In genomic region chr15:43488790-43489585, GRCh38 we compare ENCODE assay signal across 1 cellular context.
TF ChIP-seq lines count a peak whose summit lies in the region.

No MANE protein-coding gene starts in this region.

TF ChIP-seq in GM23338, 12 proteins besides CTCF, POLR2A, EP300 and RAD21 (continued from another document):
- TF ChIP-seq, protein P1, sequence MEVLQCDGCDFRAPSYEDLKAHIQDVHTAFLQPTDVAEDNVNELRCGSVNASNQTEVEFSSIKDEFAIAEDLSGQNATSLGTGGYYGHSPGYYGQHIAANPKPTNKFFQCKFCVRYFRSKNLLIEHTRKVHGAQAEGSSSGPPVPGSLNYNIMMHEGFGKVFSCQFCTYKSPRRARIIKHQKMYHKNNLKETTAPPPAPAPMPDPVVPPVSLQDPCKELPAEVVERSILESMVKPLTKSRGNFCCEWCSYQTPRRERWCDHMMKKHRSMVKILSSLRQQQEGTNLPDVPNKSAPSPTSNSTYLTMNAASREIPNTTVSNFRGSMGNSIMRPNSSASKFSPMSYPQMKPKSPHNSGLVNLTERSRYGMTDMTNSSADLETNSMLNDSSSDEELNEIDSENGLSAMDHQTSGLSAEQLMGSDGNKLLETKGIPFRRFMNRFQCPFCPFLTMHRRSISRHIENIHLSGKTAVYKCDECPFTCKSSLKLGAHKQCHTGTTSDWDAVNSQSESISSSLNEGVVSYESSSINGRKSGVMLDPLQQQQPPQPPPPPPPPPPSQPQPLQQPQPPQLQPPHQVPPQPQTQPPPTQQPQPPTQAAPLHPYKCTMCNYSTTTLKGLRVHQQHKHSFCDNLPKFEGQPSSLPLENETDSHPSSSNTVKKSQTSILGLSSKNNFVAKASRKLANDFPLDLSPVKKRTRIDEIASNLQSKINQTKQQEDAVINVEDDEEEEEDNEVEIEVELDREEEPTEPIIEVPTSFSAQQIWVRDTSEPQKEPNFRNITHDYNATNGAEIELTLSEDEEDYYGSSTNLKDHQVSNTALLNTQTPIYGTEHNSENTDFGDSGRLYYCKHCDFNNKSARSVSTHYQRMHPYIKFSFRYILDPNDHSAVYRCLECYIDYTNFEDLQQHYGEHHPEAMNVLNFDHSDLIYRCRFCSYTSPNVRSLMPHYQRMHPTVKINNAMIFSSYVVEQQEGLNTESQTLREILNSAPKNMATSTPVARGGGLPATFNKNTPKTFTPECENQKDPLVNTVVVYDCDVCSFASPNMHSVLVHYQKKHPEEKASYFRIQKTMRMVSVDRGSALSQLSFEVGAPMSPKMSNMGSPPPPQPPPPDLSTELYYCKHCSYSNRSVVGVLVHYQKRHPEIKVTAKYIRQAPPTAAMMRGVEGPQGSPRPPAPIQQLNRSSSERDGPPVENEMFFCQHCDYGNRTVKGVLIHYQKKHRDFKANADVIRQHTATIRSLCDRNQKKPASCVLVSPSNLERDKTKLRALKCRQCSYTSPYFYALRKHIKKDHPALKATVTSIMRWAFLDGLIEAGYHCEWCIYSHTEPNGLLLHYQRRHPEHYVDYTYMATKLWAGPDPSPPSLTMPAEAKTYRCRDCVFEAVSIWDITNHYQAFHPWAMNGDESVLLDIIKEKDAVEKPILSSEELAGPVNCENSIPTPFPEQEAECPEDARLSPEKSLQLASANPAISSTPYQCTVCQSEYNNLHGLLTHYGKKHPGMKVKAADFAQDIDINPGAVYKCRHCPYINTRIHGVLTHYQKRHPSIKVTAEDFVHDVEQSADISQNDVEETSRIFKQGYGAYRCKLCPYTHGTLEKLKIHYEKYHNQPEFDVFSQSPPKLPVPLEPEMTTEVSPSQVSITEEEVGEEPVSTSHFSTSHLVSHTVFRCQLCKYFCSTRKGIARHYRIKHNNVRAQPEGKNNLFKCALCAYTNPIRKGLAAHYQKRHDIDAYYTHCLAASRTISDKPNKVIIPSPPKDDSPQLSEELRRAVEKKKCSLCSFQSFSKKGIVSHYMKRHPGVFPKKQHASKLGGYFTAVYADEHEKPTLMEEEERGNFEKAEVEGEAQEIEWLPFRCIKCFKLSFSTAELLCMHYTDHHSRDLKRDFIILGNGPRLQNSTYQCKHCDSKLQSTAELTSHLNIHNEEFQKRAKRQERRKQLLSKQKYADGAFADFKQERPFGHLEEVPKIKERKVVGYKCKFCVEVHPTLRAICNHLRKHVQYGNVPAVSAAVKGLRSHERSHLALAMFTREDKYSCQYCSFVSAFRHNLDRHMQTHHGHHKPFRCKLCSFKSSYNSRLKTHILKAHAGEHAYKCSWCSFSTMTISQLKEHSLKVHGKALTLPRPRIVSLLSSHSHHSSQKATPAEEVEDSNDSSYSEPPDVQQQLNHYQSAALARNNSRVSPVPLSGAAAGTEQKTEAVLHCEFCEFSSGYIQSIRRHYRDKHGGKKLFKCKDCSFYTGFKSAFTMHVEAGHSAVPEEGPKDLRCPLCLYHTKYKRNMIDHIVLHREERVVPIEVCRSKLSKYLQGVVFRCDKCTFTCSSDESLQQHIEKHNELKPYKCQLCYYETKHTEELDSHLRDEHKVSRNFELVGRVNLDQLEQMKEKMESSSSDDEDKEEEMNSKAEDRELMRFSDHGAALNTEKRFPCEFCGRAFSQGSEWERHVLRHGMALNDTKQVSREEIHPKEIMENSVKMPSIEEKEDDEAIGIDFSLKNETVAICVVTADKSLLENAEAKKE (CRISPR knock-in tag; IDR thresholded peaks at IDR 0.05), result no peak
